Comparison of ENCODE assay signal across 20 cellular contexts in genomic region chr2:178529194-178529593, GRCh38.
"Had no signal": no experiment of that assay in that cellular context is flagged by ENCODE, and none has a peak within 500 bp of the region (broad histone marks: within the 10 kb centered on the region; RNA-seq: fewer than 3 reads in every experiment).

No MANE protein-coding gene starts in this region.

- H3K27me3 Mint-ChIP-seq: activated CD4-positive, alpha-beta memory T cell treated with anti-CD3 and anti-CD28 coated beads, Interleukin-2, amount 10 ng/mL, durations not matched to agents 7 days and 5 days; activated CD8-positive, alpha-beta memory T cell treated with anti-CD3 and anti-CD28 coated beads, Interleukin-2, amount 10 ng/mL, durations not matched to agents 7 days and 5 days; activated naive CD8-positive, alpha-beta T cell treated with anti-CD3 and anti-CD28 coated beads, Interleukin-2, amount 10 ng/mL, durations not matched to agents 7 days and 5 days; brain; stimulated activated naive CD8-positive, alpha-beta T cell treated with anti-CD3 and anti-CD28 coated beads, Interleukin-15, Interleukin-2, amounts not matched to agents 100 ng/mL and 50 ng/mL, for 24 hours had no signal

- H3K9me3 ChIP-seq: colonic mucosa, gastroesophageal sphincter, heart right ventricle, left lung, vagina had no signal

- H3K27me3 ChIP-seq: colonic mucosa, gastroesophageal sphincter, heart right ventricle, left lung, vagina had no signal

- H3K9me3 Mint-ChIP-seq: activated CD4-positive, alpha-beta memory T cell treated with anti-CD3 and anti-CD28 coated beads, Interleukin-2, amount 10 ng/mL, durations not matched to agents 7 days and 5 days; mesothelial cell of epicardium; nephron; WTC11 had no signal

- DNase-seq: activated CD4-positive, alpha-beta memory T cell treated with anti-CD3 and anti-CD28 coated beads, Interleukin-2, amount 10 ng/mL, durations not matched to agents 7 days and 5 days; activated CD4-positive, alpha-beta T cell treated with anti-CD3 and anti-CD28 coated beads for 4 hours; activated CD8-positive, alpha-beta memory T cell treated with anti-CD3 and anti-CD28 coated beads, Interleukin-2, amount 10 ng/mL, durations not matched to agents 7 days and 5 days; activated naive CD4-positive, alpha-beta T cell treated with Interleukin-2 at 50 U/mL for 16 hours; activated naive CD8-positive, alpha-beta T cell treated with anti-CD3 and anti-CD28 coated beads, Interleukin-2, amount 10 ng/mL, durations not matched to agents 7 days and 5 days; amygdala; central memory CD4-positive, alpha-beta T cell; colonic mucosa; heart right ventricle; left lung; nucleus accumbens; stimulated activated CD4-positive, alpha-beta T cell treated with anti-CD3 and anti-CD28 coated beads, Interleukin-2, amount 100 ng/mL, for 24 hours had no signal

- H3K4me1 Mint-ChIP-seq: nephron, WTC11 had no signal

- H3K36me3 ChIP-seq: colonic mucosa had no signal

- H3K27ac Mint-ChIP-seq: activated CD4-positive, alpha-beta memory T cell treated with anti-CD3 and anti-CD28 coated beads, Interleukin-2, amount 10 ng/mL, durations not matched to agents 7 days and 5 days; activated CD8-positive, alpha-beta memory T cell treated with anti-CD3 and anti-CD28 coated beads, Interleukin-2, amount 10 ng/mL, durations not matched to agents 7 days and 5 days; activated naive CD8-positive, alpha-beta T cell treated with anti-CD3 and anti-CD28 coated beads, Interleukin-2, amount 10 ng/mL, durations not matched to agents 7 days and 5 days; activated T-helper 2 cell treated with anti-CD3 and anti-CD28 coated beads, Interferon-gamma antibody, Interleukin-2, Interleukin-4, amounts not matched to agents 10 μg/mL and 5 μg/mL and 100 μg/mL, durations not matched to agents 14 hours and 24 hours and 36 hours; brain; mesothelial cell of epicardium; nephron; stimulated activated naive CD8-positive, alpha-beta T cell treated with anti-CD3 and anti-CD28 coated beads, Interleukin-15, Interleukin-2, amounts not matched to agents 100 ng/mL and 50 ng/mL, for 24 hours; WTC11 had no signal

- H3K4me1 ChIP-seq: colonic mucosa had no signal

- H3K4me3 Mint-ChIP-seq: activated CD4-positive, alpha-beta memory T cell treated with anti-CD3 and anti-CD28 coated beads, Interleukin-2, amount 10 ng/mL, durations not matched to agents 7 days and 5 days; activated CD8-positive, alpha-beta memory T cell treated with anti-CD3 and anti-CD28 coated beads, Interleukin-2, amount 10 ng/mL, durations not matched to agents 7 days and 5 days; activated naive CD8-positive, alpha-beta T cell treated with anti-CD3 and anti-CD28 coated beads, Interleukin-2, amount 10 ng/mL, durations not matched to agents 7 days and 5 days; mesothelial cell of epicardium; nephron; stimulated activated naive CD8-positive, alpha-beta T cell treated with anti-CD3 and anti-CD28 coated beads, Interleukin-15, Interleukin-2, amounts not matched to agents 100 ng/mL and 50 ng/mL, for 24 hours; WTC11 had no signal

- H3K27ac ChIP-seq: colonic mucosa, gastroesophageal sphincter, vagina had no signal

- H3K4me3 ChIP-seq: colonic mucosa, gastroesophageal sphincter, heart right ventricle, left lung, vagina had no signal
